ENCODE assay signal across 8 cellular contexts in the genomic region with DNA sequence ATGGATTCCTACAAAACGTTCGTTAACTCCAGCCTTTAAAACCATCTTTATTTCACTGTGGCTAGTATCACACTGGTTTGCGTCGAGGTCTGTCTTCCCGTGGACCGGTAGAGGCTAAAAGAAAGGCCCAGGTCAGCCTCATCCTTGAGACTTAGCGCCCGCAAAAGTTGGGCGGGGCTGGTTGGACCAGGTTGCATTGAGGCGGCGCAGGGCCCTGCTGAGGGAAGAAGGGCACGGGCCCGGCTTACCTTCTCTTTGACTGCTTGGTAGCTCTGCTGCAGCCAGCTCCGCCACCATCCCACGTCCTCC. TPM values are rescaled to one million over a fixed set of nuclear protein-coding genes. Genes with fewer than 3 reads are reported as not detected.
DNase-seq lines count a peak whose midpoint lies in the region; ATAC-seq and TF ChIP-seq lines count a peak whose summit lies in the region.

No MANE protein-coding gene starts in this region.

- peak overlapping the region in 3 of 4 donors; percentile 97 to 100 (median 100) for H3K4me3 Mint-ChIP-seq in IgD-negative memory B cell
- peak overlapping the region; percentile 99 for H3K4me3 Mint-ChIP-seq in activated naive CD4-positive, alpha-beta T cell treated with anti-CD3 and anti-CD28 coated beads, Interleukin-2, amount 10 ng/mL, durations not matched to agents 7 days and 5 days

- intact Hi-C loops in heart right ventricle (cut with DNase I), result loop anchor here in 3 of 10 donors (5.0 to 10.0 kb wide), 4 partner anchors 41 to 681 kb away; a partner anchor contains a TSS

- H3K4me3 ChIP-seq in AG09309 (ENCODE audit: control insufficient read depth, low read depth, low read length) (peak overlapping the region; percentile 68), heart right ventricle (peak overlapping the region; percentile 59 to 90 (median 86)), retinal pigment epithelial cell (ENCODE audit: low read length) (peak overlapping the region; percentile 94)

- no peaks in the 10 kb centered on the region for H3K36me3 Mint-ChIP-seq in IgD-negative memory B cell
- H3K36me3 Mint-ChIP-seq in activated naive CD4-positive, alpha-beta T cell treated with anti-CD3 and anti-CD28 coated beads, Interleukin-2, amount 10 ng/mL, durations not matched to agents 7 days and 5 days, result peaks cover 4% of the 10 kb centered on the region

- peak overlapping the region; percentile 63 to 98 (median 97) for H3K27ac Mint-ChIP-seq in IgD-negative memory B cell
- H3K27ac Mint-ChIP-seq in activated naive CD4-positive, alpha-beta T cell treated with anti-CD3 and anti-CD28 coated beads, Interleukin-2, amount 10 ng/mL, durations not matched to agents 7 days and 5 days, result peak overlapping the region; percentile 97

- H3K27me3 Mint-ChIP-seq in IgD-negative memory B cell, result peaks cover under 1% of the 10 kb centered on the region
- H3K27me3 Mint-ChIP-seq in activated naive CD4-positive, alpha-beta T cell treated with anti-CD3 and anti-CD28 coated beads, Interleukin-2, amount 10 ng/mL, durations not matched to agents 7 days and 5 days, result peaks cover 9% of the 10 kb centered on the region

- peak; percentile 24 for ATAC-seq in GM19395 (IDR thresholded peaks at IDR 0.05; ENCODE audit: unreplicated experiment)
- ATAC-seq in heart right ventricle, result peak; percentile 3 to 46 (median 23)

- peaks cover 10 to 26% (median 12%) of the 10 kb centered on the region in 3 donors for H3K4me1 Mint-ChIP-seq in IgD-negative memory B cell
- peaks cover 29% of the 10 kb centered on the region for H3K4me1 Mint-ChIP-seq in activated naive CD4-positive, alpha-beta T cell treated with anti-CD3 and anti-CD28 coated beads, Interleukin-2, amount 10 ng/mL, durations not matched to agents 7 days and 5 days

- TF ChIP-seq CTCF in AG09309 (IDR thresholded peaks at IDR 0.05; ENCODE audit: control insufficient read depth, insufficient read depth, low read depth, low read length, missing control alignments) (no peak), heart right ventricle (IDR thresholded peaks at IDR 0.05) (no peak), retinal pigment epithelial cell (conservative IDR thresholded peaks at IDR 0.05; ENCODE audit: low read depth, low read length) (no peak), GM13976 (IDR thresholded peaks at IDR 0.05; ENCODE audit: borderline replicate concordance, control extremely low read depth, extremely low read depth, insufficient read depth, missing control alignments) (no peak)

- peak overlapping the region; percentile 84 to 97 (median 92) for H3K27ac ChIP-seq in heart right ventricle

- H3K9me3 ChIP-seq in heart right ventricle, result no peaks in the 10 kb centered on the region

- CTCF ChIA-PET in activated naive CD4-positive, alpha-beta T cell treated with anti-CD3 and anti-CD28 coated beads, Interleukin-2, amount 10 ng/mL, durations not matched to agents 7 days and 5 days (lab: Charles Lee), result interaction anchor here (0.9 to 1.8 kb wide), 3 partner anchors 12 to 178 kb away, joined by 3 to 9 read pairs (median 5); no protein-coding TSS in a partner anchor

- no peak for DNase-seq in AG09309 (ENCODE audit: low read depth)
- DNase-seq in activated naive CD4-positive, alpha-beta T cell treated with anti-CD3 and anti-CD28 coated beads, Interleukin-2, amount 10 ng/mL, durations not matched to agents 7 days and 5 days, result no peak
- no peak for DNase-seq in heart right ventricle
- DNase-seq in retinal pigment epithelial cell (ENCODE audit: low read depth), result no peak
- no peak for DNase-seq in hepatic stellate cell (ENCODE audit: low spot score)
- DNase-seq in GM13976 (ENCODE audit: low spot score), result no peak

- in situ Hi-C loops in GM13976 (cut with MboI; ENCODE audit: low sequenced_read_pairs, unreplicated experiment), result no loop called here

- H3K4me1 ChIP-seq in heart right ventricle, result peaks cover 7 to 53% (median 33%) of the 10 kb centered on the region in 9 donors

- no peaks in the 10 kb centered on the region for H3K27me3 ChIP-seq in heart right ventricle

- H3K36me3 ChIP-seq in heart right ventricle, result peaks cover 0 to 46% (median 5%) of the 10 kb centered on the region in 9 donors

- no peaks in the 10 kb centered on the region for H3K9me3 Mint-ChIP-seq in IgD-negative memory B cell
- no peaks in the 10 kb centered on the region for H3K9me3 Mint-ChIP-seq in activated naive CD4-positive, alpha-beta T cell treated with anti-CD3 and anti-CD28 coated beads, Interleukin-2, amount 10 ng/mL, durations not matched to agents 7 days and 5 days

- 1 to 2% methylated on average over 15 of the region's 15 CpGs for WGBS in heart right ventricle, 2 donors

RNA-seq across cellular contexts. Expression of a gene that starts 0.5 kb away (rescaled TPM):
- polyA plus RNA-seq in IgD-negative memory B cell (41.0 TPM), heart right ventricle (10 to 100 TPM; 21.4 to 24.1 TPM)
- total RNA-seq in heart right ventricle, result 10 to 100 TPM; 37.2 to 49.4 (median 45.9) TPM

RNA-seq across cellular contexts. Expression of a gene that starts 31.4 kb away (rescaled TPM):
- polyA plus RNA-seq in IgD-negative memory B cell, result not detected
- total RNA-seq in heart right ventricle, result 1 to 10 TPM in 7 of 10 donors, under 1 TPM in 3; 0.47 to 5.8 (median 1.7) TPM
- 1 to 10 TPM in 1 of 2 donors, under 1 TPM in 1; 0.10 to 4.4 TPM for polyA plus RNA-seq in heart right ventricle

RNA-seq across cellular contexts. Expression of a gene that starts 31.5 kb away (rescaled TPM):
- 1.7 TPM for polyA plus RNA-seq in IgD-negative memory B cell
- total RNA-seq in heart right ventricle, result 1 to 10 TPM in 9 of 10 donors, under 1 TPM in 1; 0.93 to 5.2 (median 2.2) TPM
- polyA plus RNA-seq in heart right ventricle, result 10 to 100 TPM in 1 of 2 donors, 1 to 10 TPM in 1; 2.8 to 13.4 TPM

RNA-seq across cellular contexts. Expression of a gene that starts 57.8 kb away (rescaled TPM):
- 219 TPM for polyA plus RNA-seq in IgD-negative memory B cell
- 10 to 100 TPM in 8 of 10 donors, 1 to 10 TPM in 2; 6.3 to 27.4 (median 13.2) TPM for total RNA-seq in heart right ventricle
- 10 to 100 TPM; 21.1 to 61.1 TPM for polyA plus RNA-seq in heart right ventricle
